In genomic region chr13:26927511-26927910, GRCh38 we compare ENCODE assay signal across 34 cellular contexts.
"Had no signal": no experiment of that assay in that cellular context is flagged by ENCODE, and none has a peak within 500 bp of the region (broad histone marks: within the 10 kb centered on the region; RNA-seq: fewer than 3 reads in every experiment).

No MANE protein-coding gene starts in this region.

- H3K4me2 ChIP-seq: KMS-11 had no signal

- DNase-seq: Karpas-422, Kasumi-1, MG63, MM.1S, MV-4-11, NCI-H1048, NCI-H1092, NCI-H1092 treated with DMSO at 0.1 percent for 48 hours, NCI-H1105, NCI-H1105 treated with DMSO at 0.1 percent for 48 hours, NCI-H1417, NCI-H1417 treated with DMSO at 0.1 percent for 48 hours, NCI-H1436, NCI-H1436 treated with DMSO at 0.1 percent for 48 hours, NCI-H146, NCI-H1694, NCI-H1694 treated with DMSO at 0.1 percent for 48 hours, NCI-H187, NCI-H187 treated with DMSO at 0.1 percent for 48 hours, NCI-H1930, NCI-H2029, NCI-H2029 treated with DMSO at 0.1 percent for 48 hours, NCI-H2081, NCI-H2081 treated with DMSO at 0.1 percent for 48 hours, NCI-H2171, NCI-H2171 treated with DMSO at 0.1 percent for 48 hours, NCI-H2227 treated with DMSO at 0.1 percent for 48 hours, NCI-H226, NCI-H345, NCI-H446, NCI-H446 treated with DMSO at 0.1 percent for 48 hours, NCI-H510A, NCI-H510A treated with DMSO at 0.1 percent for 48 hours had no signal

- H3K4me3 ChIP-seq: MG63 had no signal

- H3K9ac ChIP-seq: KMS-11 had no signal

- H3K27ac ChIP-seq: KMS-11 had no signal

- H3K9me3 ChIP-seq: MG63 had no signal

- H3K36me3 ChIP-seq: MG63 had no signal
